9 cellular contexts compared by ENCODE assay signal in the genomic region with DNA sequence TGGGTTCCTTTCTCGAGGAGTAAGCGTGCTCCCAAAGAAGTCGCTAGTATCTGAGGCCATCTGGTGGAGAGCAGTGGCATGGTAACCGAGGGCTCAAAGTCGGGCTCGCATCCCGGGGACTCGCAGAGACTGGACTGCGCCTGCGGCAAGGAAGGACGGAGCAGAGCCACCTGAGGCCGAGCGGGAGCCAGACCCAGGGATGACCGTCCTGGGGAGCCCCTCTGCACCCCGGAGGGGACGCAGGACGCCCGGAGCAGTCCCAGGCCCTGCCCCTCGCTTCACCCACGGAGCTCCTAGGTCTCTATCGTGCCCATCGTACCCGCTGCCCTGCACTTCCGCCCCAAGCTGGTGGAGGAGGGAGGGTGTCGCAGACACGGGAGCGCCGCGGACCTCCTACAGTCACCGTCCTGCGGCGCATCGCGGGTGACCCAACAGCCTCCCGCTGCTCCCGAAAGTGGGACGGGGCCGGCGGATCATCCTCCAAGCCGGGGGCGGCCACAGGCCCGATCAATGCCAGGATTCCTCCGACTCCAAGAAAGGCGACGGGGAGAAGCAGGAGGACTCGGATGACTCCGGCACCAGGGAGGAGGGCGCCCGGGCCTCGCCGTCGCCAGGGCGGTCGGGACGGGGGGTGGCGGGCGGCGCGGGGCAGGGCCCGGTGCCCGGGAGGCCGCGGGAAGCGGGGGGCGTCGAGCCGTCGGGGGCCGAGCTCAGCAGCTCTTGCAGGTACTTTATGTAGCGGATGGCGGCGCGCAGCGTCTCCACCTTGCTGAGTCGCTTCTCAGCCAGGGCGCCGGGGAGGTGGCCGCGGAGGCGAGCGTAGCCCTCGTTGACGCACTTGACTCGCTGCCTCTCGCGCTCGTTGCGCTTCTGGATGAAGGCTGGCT. TPM values are rescaled to one million over a fixed set of nuclear protein-coding genes. Genes with fewer than 3 reads are reported as not detected.
DNase-seq lines count a peak whose midpoint lies in the region; ATAC-seq and TF ChIP-seq lines count a peak whose summit lies in the region.
"Had no signal": no experiment of that assay in that cellular context is flagged by ENCODE, and none has a peak within 500 bp of the region (broad histone marks: within the 10 kb centered on the region; RNA-seq: fewer than 3 reads in every experiment).

No MANE protein-coding gene starts in this region.

- TF ChIP-seq CTCF in BJ (IDR thresholded peaks at IDR 0.05; ENCODE audit: insufficient read depth, low read depth, low read length) (peak; percentile 92), lower lobe of right lung (IDR thresholded peaks at IDR 0.05) (peak; percentile 85)

- H3K27me3 ChIP-seq in BJ (ENCODE audit: control insufficient read depth, insufficient read depth, low read length) (peaks cover 3% of the 10 kb centered on the region; the same call in 1 of the 2 replicates), ectodermal cell (ENCODE audit: control insufficient read depth, insufficient read depth, low read length, poor library complexity, severe bottlenecking) (peaks cover 43% of the 10 kb centered on the region), lower lobe of right lung (ENCODE audit: low read depth) (peaks cover 7% of the 10 kb centered on the region)

- H3K36me3 ChIP-seq in BJ (ENCODE audit: control insufficient read depth, insufficient read depth, low read length) = no peaks in the 10 kb centered on the region
- no peaks in the 10 kb centered on the region for H3K36me3 ChIP-seq in ectodermal cell (ENCODE audit: control insufficient read depth, insufficient read depth, low read length)
- H3K36me3 ChIP-seq in lower lobe of right lung = no peaks in the 10 kb centered on the region

- H3K4me3 Mint-ChIP-seq in activated CD4-positive, alpha-beta memory T cell treated with anti-CD3 and anti-CD28 coated beads, Interleukin-2, amount 10 ng/mL, durations not matched to agents 7 days and 5 days = peak overlapping the region; percentile 77

- H3K9me3 ChIP-seq in ectodermal cell (ENCODE audit: control insufficient read depth, low read length) (no peaks in the 10 kb centered on the region), lower lobe of right lung (no peaks in the 10 kb centered on the region)

- WGBS in ectodermal cell, 2 experiments = 2% methylated on average over 88 of the region's 88 CpGs

- POLR2A ChIA-PET in BJ (lab: Charles Lee) = no interaction called here
- POLR2A ChIA-PET in activated CD4-positive, alpha-beta memory T cell treated with anti-CD3 and anti-CD28 coated beads, Interleukin-2, amount 10 ng/mL, durations not matched to agents 7 days and 5 days (lab: Charles Lee) = interaction anchor here (0.9 to 1.3 kb wide), 3 partner anchors 28 to 444 kb away, joined by 3 to 4 read pairs (median 3); a partner anchor contains a TSS

- intact Hi-C loops in lower lobe of right lung (cut with DNase I) = no loop called here

- peak; percentile 88 for ATAC-seq in GM19351 (IDR thresholded peaks at IDR 0.05; ENCODE audit: unreplicated experiment)
- peak; percentile 68 for ATAC-seq in HG03565 (IDR thresholded peaks at IDR 0.05; ENCODE audit: unreplicated experiment)
- ATAC-seq in lower lobe of right lung = peak; percentile 95 to 96

- H3K27ac ChIP-seq in ectodermal cell (ENCODE audit: insufficient read depth, low read depth, low read length, poor library complexity, severe bottlenecking) (no peak overlapping the region), lower lobe of right lung (peak overlapping the region; percentile 72)

- peaks cover 6% of the 10 kb centered on the region for H3K4me1 Mint-ChIP-seq in activated CD4-positive, alpha-beta memory T cell treated with anti-CD3 and anti-CD28 coated beads, Interleukin-2, amount 10 ng/mL, durations not matched to agents 7 days and 5 days

- H3K27ac Mint-ChIP-seq in activated CD4-positive, alpha-beta memory T cell treated with anti-CD3 and anti-CD28 coated beads, Interleukin-2, amount 10 ng/mL, durations not matched to agents 7 days and 5 days = no peak overlapping the region

- H3K9me3 Mint-ChIP-seq in activated CD4-positive, alpha-beta memory T cell treated with anti-CD3 and anti-CD28 coated beads, Interleukin-2, amount 10 ng/mL, durations not matched to agents 7 days and 5 days = no peaks in the 10 kb centered on the region

- peak overlapping the region; percentile 58 for H3K4me3 ChIP-seq in BJ (ENCODE audit: low read depth, low read length)
- H3K4me3 ChIP-seq in ectodermal cell (ENCODE audit: insufficient read depth, low read depth, low read length) = peak overlapping the region; percentile 37
- peak overlapping the region; percentile 67 for H3K4me3 ChIP-seq in lower lobe of right lung

- no peaks in the 10 kb centered on the region for H3K36me3 Mint-ChIP-seq in activated CD4-positive, alpha-beta memory T cell treated with anti-CD3 and anti-CD28 coated beads, Interleukin-2, amount 10 ng/mL, durations not matched to agents 7 days and 5 days (ENCODE audit: low read depth)

- CTCF ChIA-PET in BJ (lab: Yijun Ruan, JAX) = interaction anchor here (0.7 to 5.1 kb wide), 12 partner anchors 8 to 162 kb away, joined by 3 to 58 read pairs (median 5); a partner anchor contains a TSS
- CTCF ChIA-PET in activated CD4-positive, alpha-beta memory T cell treated with anti-CD3 and anti-CD28 coated beads, Interleukin-2, amount 10 ng/mL, durations not matched to agents 7 days and 5 days (lab: Charles Lee) = interaction anchor here (0.6 to 3.1 kb wide), 14 partner anchors 8 to 556 kb away, joined by 3 to 22 read pairs (median 4); a partner anchor contains a TSS

- peaks cover 28% of the 10 kb centered on the region for H3K27me3 Mint-ChIP-seq in activated CD4-positive, alpha-beta memory T cell treated with anti-CD3 and anti-CD28 coated beads, Interleukin-2, amount 10 ng/mL, durations not matched to agents 7 days and 5 days

- DNase-seq in BJ (ENCODE audit: low read depth) = peak; percentile 61
- DNase-seq in NCI-H748 treated with DMSO at 0.1 percent for 48 hours (lab: John Stamatoyannopoulos, UW) = peak; percentile 68
- peak; percentile 76 for DNase-seq in activated CD4-positive, alpha-beta memory T cell treated with anti-CD3 and anti-CD28 coated beads, Interleukin-2, amount 10 ng/mL, durations not matched to agents 7 days and 5 days
- peak; percentile 90 for DNase-seq in lower lobe of right lung
- DNase-seq in stimulated activated CD4-positive, alpha-beta T cell treated with anti-CD3 and anti-CD28 coated beads, Interleukin-4, amount 100 ng/mL, for 48 hours (ENCODE audit: low read depth in 2 of 2) = peak; percentile 68 to 72

- peaks cover 10% of the 10 kb centered on the region for H3K4me1 ChIP-seq in ectodermal cell (ENCODE audit: control insufficient read depth, insufficient read depth, low read length)
- H3K4me1 ChIP-seq in lower lobe of right lung = peaks cover 3% of the 10 kb centered on the region

RNA-seq across cellular contexts. Expression of a gene that starts 2.3 kb away (rescaled TPM):
- not detected in 2 replicates for polyA plus RNA-seq in BJ (2011; rRNA removed)
- polyA minus RNA-seq in BJ (2011; rRNA and poly(A)+ RNA removed) = not detected in 2 replicates
- total RNA-seq in activated CD4-positive, alpha-beta memory T cell treated with anti-CD3 and anti-CD28 coated beads, Interleukin-2, amount 10 ng/mL, durations not matched to agents 7 days and 5 days = not detected
- 0.52 TPM for polyA plus RNA-seq in ectodermal cell (2013, experiment 1 of 4)
- polyA plus RNA-seq in ectodermal cell (2013, experiment 2 of 4) = 0.43 TPM
- 0.27 TPM for polyA plus RNA-seq in ectodermal cell (2013, experiment 3 of 4)
- 0.28 TPM for polyA plus RNA-seq in ectodermal cell (2013, experiment 4 of 4)
- 0.06 TPM for total RNA-seq in lower lobe of right lung
- total RNA-seq: T-helper 2 cell treated with Interferon-gamma antibody and Interleukin-4, amounts not matched to agents 100 ng/mL and 5 ng/mL, for 36 hours had no signal

RNA-seq across cellular contexts. Expression of a gene that starts 12.5 kb away (rescaled TPM):
- 0.06 TPM in 1 of 2 replicates, not detected in the other for polyA plus RNA-seq in BJ (2011; rRNA removed)
- not detected in 2 replicates for polyA minus RNA-seq in BJ (2011; rRNA and poly(A)+ RNA removed)
- total RNA-seq in activated CD4-positive, alpha-beta memory T cell treated with anti-CD3 and anti-CD28 coated beads, Interleukin-2, amount 10 ng/mL, durations not matched to agents 7 days and 5 days = not detected
- polyA plus RNA-seq in ectodermal cell (2013, experiment 1 of 4) = not detected
- polyA plus RNA-seq in ectodermal cell (2013, experiment 2 of 4) = not detected
- not detected for polyA plus RNA-seq in ectodermal cell (2013, experiment 3 of 4)
- polyA plus RNA-seq in ectodermal cell (2013, experiment 4 of 4) = not detected
- total RNA-seq in lower lobe of right lung = not detected
- total RNA-seq: T-helper 2 cell treated with Interferon-gamma antibody and Interleukin-4, amounts not matched to agents 100 ng/mL and 5 ng/mL, for 36 hours had no signal

RNA-seq across cellular contexts. Expression of a gene that starts 39.8 kb away (rescaled TPM):
- polyA plus RNA-seq in BJ (2011; rRNA removed) = 121 and 171 TPM in 2 replicates
- polyA minus RNA-seq in BJ (2011; rRNA and poly(A)+ RNA removed) = 64.7 and 85.3 TPM in 2 replicates
- 10 to 100 TPM; 16.8 to 19.8 TPM for total RNA-seq in activated CD4-positive, alpha-beta memory T cell treated with anti-CD3 and anti-CD28 coated beads, Interleukin-2, amount 10 ng/mL, durations not matched to agents 7 days and 5 days
- polyA plus RNA-seq in ectodermal cell (2013, experiment 1 of 4) = 107 TPM
- polyA plus RNA-seq in ectodermal cell (2013, experiment 2 of 4) = 112 TPM
- polyA plus RNA-seq in ectodermal cell (2013, experiment 3 of 4) = 125 TPM
- 125 TPM for polyA plus RNA-seq in ectodermal cell (2013, experiment 4 of 4)
- total RNA-seq in lower lobe of right lung = 47.9 TPM
